Comparison of ENCODE assay signal across 1 cellular context in genomic region chr13:42259515-42259914, GRCh38.
TF ChIP-seq lines count a peak whose summit lies in the region.

No MANE protein-coding gene starts in this region.

TF ChIP-seq in K562, 482 proteins besides CTCF, POLR2A, EP300 and RAD21 (continued from another document and continues in another):
- no peak for TF ChIP-seq ZC3H11A (IDR thresholded peaks at IDR 0.05; ENCODE audit: low read depth, low read length)
- TF ChIP-seq MYBL2 (IDR thresholded peaks at IDR 0.05; ENCODE audit: low read depth), result no peak
- no peak for TF ChIP-seq MYBL2 (CRISPR knock-in tag; IDR thresholded peaks at IDR 0.05; ENCODE audit: borderline replicate concordance)
- TF ChIP-seq NCOA6 (IDR thresholded peaks at IDR 0.05), result no peak
- TF ChIP-seq BCOR (IDR thresholded peaks at IDR 0.05), result no peak
- TF ChIP-seq SETDB1 (IDR thresholded peaks at IDR 0.05; ENCODE audit: low read length), result no peak
- no peak for TF ChIP-seq ZNF174 (CRISPR knock-in tag; IDR thresholded peaks at IDR 0.05)
- no peak for TF ChIP-seq ELF1 (tag; IDR thresholded peaks at IDR 0.05)
- TF ChIP-seq HLTF (IDR thresholded peaks at IDR 0.05), result no peak
- TF ChIP-seq XRCC3 (IDR thresholded peaks at IDR 0.05), result no peak
- no peak for TF ChIP-seq MEF2D (tag; conservative IDR thresholded peaks at IDR 0.05; ENCODE audit: low read depth)
- TF ChIP-seq ZNF583 (CRISPR knock-in tag; IDR thresholded peaks at IDR 0.05), result no peak
- TF ChIP-seq FOXM1 (IDR thresholded peaks at IDR 0.05; ENCODE audit: low read depth), result peak; percentile 65
- no peak for TF ChIP-seq FOXM1 (CRISPR knock-in tag; IDR thresholded peaks at IDR 0.05; ENCODE audit: low read depth)
- no peak for TF ChIP-seq NKRF (IDR thresholded peaks at IDR 0.05; ENCODE audit: borderline replicate concordance)
- no peak for TF ChIP-seq SRSF9 (IDR thresholded peaks at IDR 0.05; ENCODE audit: borderline replicate concordance, low read depth, low read length)
- TF ChIP-seq TRIM24 (IDR thresholded peaks at IDR 0.05), result peak; percentile 66 to 87; a peak in 3 of 4 replicates
- TF ChIP-seq CHD7 (IDR thresholded peaks at IDR 0.05; ENCODE audit: low read depth, low read length), result no peak
- no peak for TF ChIP-seq RHOXF2B (CRISPR knock-in tag; conservative IDR thresholded peaks at IDR 0.05)
- TF ChIP-seq ZNF561 (CRISPR knock-in tag; conservative IDR thresholded peaks at IDR 0.05), result no peak
- TF ChIP-seq YY1 (IDR thresholded peaks at IDR 0.05; ENCODE audit: borderline replicate concordance in 1 of 3, control insufficient read depth in 1 of 3, extremely low read depth in 1 of 3, insufficient read depth in 3 of 3, insufficient read length in 1 of 3, insufficient replicate concordance in 2 of 3, low read depth in 1 of 3, low read length in 2 of 3), result no peak
- TF ChIP-seq NEUROD1 (IDR thresholded peaks at IDR 0.05; ENCODE audit: borderline replicate concordance, low read depth, low read length, partially characterized antibody), result no peak
- no peak for TF ChIP-seq SLC30A9 (CRISPR knock-in tag; IDR thresholded peaks at IDR 0.05)
- TF ChIP-seq HMG20A (CRISPR knock-in tag; conservative IDR thresholded peaks at IDR 0.05), result no peak
- no peak for TF ChIP-seq CTCFL (IDR thresholded peaks at IDR 0.05; ENCODE audit: borderline replicate concordance, insufficient read depth, low read depth, low read length, poor library complexity, severe bottlenecking)
- TF ChIP-seq BCLAF1 (IDR thresholded peaks at IDR 0.05; ENCODE audit: borderline replicate concordance in 1 of 2, control insufficient read depth in 1 of 2, low read depth in 2 of 2, low read length in 1 of 2), result peak in 1 of 2 experiments; percentile 43; a peak in 1 of 4 replicates
- no peak for TF ChIP-seq KDM4B (IDR thresholded peaks at IDR 0.05; ENCODE audit: borderline replicate concordance in 2 of 2, low read depth in 1 of 2)
- no peak for TF ChIP-seq ZZZ3 (IDR thresholded peaks at IDR 0.05)
- no peak for TF ChIP-seq ZBTB12 (CRISPR knock-in tag; IDR thresholded peaks at IDR 0.05)
- TF ChIP-seq CEBPB (tag; IDR thresholded peaks at IDR 0.05), result 0 out of 2 replicates have a peak, but pooled peaks have one; percentile 18
- TF ChIP-seq ZNF589 (CRISPR knock-in tag; IDR thresholded peaks at IDR 0.05; ENCODE audit: low read depth), result no peak
- no peak for TF ChIP-seq ZBTB5 (IDR thresholded peaks at IDR 0.05)
- no peak for TF ChIP-seq POLR3A (IDR thresholded peaks at IDR 0.05; ENCODE audit: borderline replicate concordance, extremely low read depth, insufficient read depth, insufficient read length)
- TF ChIP-seq GATA2 (CRISPR knock-in tag; IDR thresholded peaks at IDR 0.05), result peak; percentile 84
- TF ChIP-seq HNRNPUL1 (IDR thresholded peaks at IDR 0.05; ENCODE audit: low read length), result no peak
- TF ChIP-seq ZNF507 (tag; conservative IDR thresholded peaks at IDR 0.05), result no peak
- no peak for TF ChIP-seq DNMT1 (IDR thresholded peaks at IDR 0.05)
- no peak for TF ChIP-seq ZNF384 (IDR thresholded peaks at IDR 0.05; ENCODE audit: low read depth, low read length)
- TF ChIP-seq KAT7 (CRISPR knock-in tag; IDR thresholded peaks at IDR 0.05; ENCODE audit: borderline replicate concordance), result no peak
- peak; percentile 69 for TF ChIP-seq CXXC5 (CRISPR knock-in tag; IDR thresholded peaks at IDR 0.05)
- TF ChIP-seq SMAD3 (CRISPR knock-in tag; conservative IDR thresholded peaks at IDR 0.05), result no peak
- no peak for TF ChIP-seq RBM39 (optimal IDR thresholded peaks at IDR 0.05; ENCODE audit: low read depth, low read length)
- TF ChIP-seq EHMT2 (IDR thresholded peaks at IDR 0.05), result peak; percentile 50; the same call in 1 of the 2 replicates
- TF ChIP-seq RBM14 (IDR thresholded peaks at IDR 0.05; ENCODE audit: borderline replicate concordance, insufficient read depth, low read depth, low read length), result no peak
- no peak for TF ChIP-seq IRF2 (CRISPR knock-in tag; IDR thresholded peaks at IDR 0.05)
